In genomic region chr22:30192427-30192826, GRCh38 we compare ENCODE assay signal across 19 cellular contexts. TPM values are rescaled to one million over a fixed set of nuclear protein-coding genes. Genes with fewer than 3 reads are reported as not detected.
A peak's percentile ranks its signal among the peaks of the same experiment; 100 is the strongest.
DNase-seq lines count a peak whose midpoint lies in the region; ATAC-seq, FAIRE-seq and TF ChIP-seq lines count a peak whose summit lies in the region.
"Had no signal": no experiment of that assay in that cellular context is flagged by ENCODE, and none has a peak within 500 bp of the region (broad histone marks: within the 10 kb centered on the region; RNA-seq: fewer than 3 reads in every experiment).

No MANE protein-coding gene starts in this region.

- no peaks in the 10 kb centered on the region for H4K20me1 ChIP-seq in astrocyte (ENCODE audit: insufficient read depth, low read length)

- no peak overlapping the region for H2AFZ ChIP-seq in astrocyte (ENCODE audit: low read depth, low read length)

- H3K27ac ChIP-seq in astrocyte (ENCODE audit: low read depth, low read length) = no peak overlapping the region
- H3K27ac ChIP-seq: right lobe of liver had no signal

- no peak for DNase-seq in stimulated activated naive CD8-positive, alpha-beta T cell treated with anti-CD3 and anti-CD28 coated beads, Interleukin-15, Interleukin-2, amounts not matched to agents 100 U/mL and 50 U/mL, for 24 hours
- DNase-seq in NCI-H2029 (lab: John Stamatoyannopoulos, UW) (peak; percentile 65), astrocyte (ENCODE audit: low read depth) (no peak), COLO668 (lab: John Stamatoyannopoulos, UW; ENCODE audit: unreplicated experiment) (no peak), HK-2 (ENCODE audit: unreplicated experiment) (no peak)
- DNase-seq in stimulated activated naive B cell treated with anti-CD40 and anti-IgM and Interleukin-4, amounts not matched to agents 10 μg/mL and 1 μg/mL and 100 μg/mL, for 72 hours = no peak
- DNase-seq: activated CD4-positive, alpha-beta T cell treated with anti-CD3 and anti-CD28 coated beads, Interleukin-2, amount 50 U/mL, for 48 hours; BE2C; cerebellar nuclear complex; kidney glomerular epithelial cell; MG63; NCI-H345; right lobe of liver; RPMI8226; stomach had no signal

- FAIRE-seq in astrocyte (lab: Jason Lieb, UNC) = no peak

- no peaks in the 10 kb centered on the region for H3K27me3 Mint-ChIP-seq in stimulated activated naive CD8-positive, alpha-beta T cell treated with anti-CD3 and anti-CD28 coated beads, Interleukin-15, Interleukin-2, amounts not matched to agents 100 ng/mL and 50 ng/mL, for 24 hours
- H3K27me3 Mint-ChIP-seq in astrocyte (ENCODE audit: low read depth, unreplicated experiment) = no peaks in the 10 kb centered on the region
- peaks cover 0 to 5% of the 10 kb centered on the region in 2 donors for H3K27me3 Mint-ChIP-seq in stimulated activated naive B cell treated with anti-CD40 and anti-IgM and Interleukin-4, amounts not matched to agents 10 μg/mL and 1 μg/mL and 100 μg/mL, for 72 hours
- H3K27me3 Mint-ChIP-seq: activated naive CD8-positive, alpha-beta T cell had no signal

- H3K36me3 ChIP-seq in astrocyte (ENCODE audit: insufficient read depth, low read length) = no peaks in the 10 kb centered on the region
- H3K36me3 ChIP-seq: BE2C, MG63, right lobe of liver, stomach had no signal

- H3K4me1 ChIP-seq in astrocyte (ENCODE audit: insufficient read depth, low read length) = peaks cover 41% of the 10 kb centered on the region
- H3K4me1 ChIP-seq: BE2C, right lobe of liver had no signal

- H3K27me3 ChIP-seq in astrocyte (ENCODE audit: insufficient read depth, low read length) = no peaks in the 10 kb centered on the region
- H3K27me3 ChIP-seq: BE2C, MG63, right lobe of liver, stomach had no signal

- ATAC-seq in stimulated activated naive CD8-positive, alpha-beta T cell treated with anti-CD3 and anti-CD28 coated beads, Interleukin-15, Interleukin-2, amounts not matched to agents 100 U/mL and 50 U/mL, for 24 hours = no peak
- peak; percentile 68 to 75 for ATAC-seq in stimulated activated naive B cell treated with anti-CD40 and anti-IgM and Interleukin-4, amounts not matched to agents 10 μg/mL and 1 μg/mL and 100 μg/mL, for 72 hours (replicated peaks)
- ATAC-seq in GM18873 (IDR thresholded peaks at IDR 0.05; ENCODE audit: low FRiP score, unreplicated experiment) = no peak
- ATAC-seq: HCT116 had no signal

- no peaks in the 10 kb centered on the region for H3K9me3 ChIP-seq in astrocyte (ENCODE audit: insufficient read depth, low read depth, low read length)
- H3K9me3 ChIP-seq: BE2C, MG63, right lobe of liver, stomach had no signal

- no peak overlapping the region for H3K4me2 ChIP-seq in astrocyte (ENCODE audit: low read length)

- no peak for TF ChIP-seq CTCF in astrocyte (IDR thresholded peaks at IDR 0.05; ENCODE audit: insufficient read depth, low read depth, low read length)

- no peak overlapping the region for H3K4me3 Mint-ChIP-seq in stimulated activated naive CD8-positive, alpha-beta T cell treated with anti-CD3 and anti-CD28 coated beads, Interleukin-15, Interleukin-2, amounts not matched to agents 100 ng/mL and 50 ng/mL, for 24 hours
- no peak overlapping the region for H3K4me3 Mint-ChIP-seq in astrocyte (ENCODE audit: unreplicated experiment)
- no peak overlapping the region for H3K4me3 Mint-ChIP-seq in stimulated activated naive B cell treated with anti-CD40 and anti-IgM and Interleukin-4, amounts not matched to agents 10 μg/mL and 1 μg/mL and 100 μg/mL, for 72 hours
- H3K4me3 Mint-ChIP-seq: activated naive CD8-positive, alpha-beta T cell had no signal

- H3K4me3 ChIP-seq in astrocyte (ENCODE audit: insufficient read depth, low read depth, low read length) = no peak overlapping the region
- H3K4me3 ChIP-seq: MG63, right lobe of liver, stomach had no signal

- no peaks in the 10 kb centered on the region for H3K36me3 Mint-ChIP-seq in stimulated activated naive CD8-positive, alpha-beta T cell treated with anti-CD3 and anti-CD28 coated beads, Interleukin-15, Interleukin-2, amounts not matched to agents 100 ng/mL and 50 ng/mL, for 24 hours (ENCODE audit: low read depth)
- H3K36me3 Mint-ChIP-seq in astrocyte (ENCODE audit: low read depth, unreplicated experiment) = no peaks in the 10 kb centered on the region
- H3K36me3 Mint-ChIP-seq in stimulated activated naive B cell treated with anti-CD40 and anti-IgM and Interleukin-4, amounts not matched to agents 10 μg/mL and 1 μg/mL and 100 μg/mL, for 72 hours = no peaks in the 10 kb centered on the region
- H3K36me3 Mint-ChIP-seq: activated naive CD8-positive, alpha-beta T cell had no signal

- H3K4me1 Mint-ChIP-seq in stimulated activated naive CD8-positive, alpha-beta T cell treated with anti-CD3 and anti-CD28 coated beads, Interleukin-15, Interleukin-2, amounts not matched to agents 100 ng/mL and 50 ng/mL, for 24 hours (ENCODE audit: low read depth) = peaks cover 91% of the 10 kb centered on the region
- peaks cover 71% of the 10 kb centered on the region for H3K4me1 Mint-ChIP-seq in astrocyte (ENCODE audit: low read depth, unreplicated experiment)
- H3K4me1 Mint-ChIP-seq in stimulated activated naive B cell treated with anti-CD40 and anti-IgM and Interleukin-4, amounts not matched to agents 10 μg/mL and 1 μg/mL and 100 μg/mL, for 72 hours = peaks cover 28 to 34% of the 10 kb centered on the region in 2 donors

- H3K79me2 ChIP-seq in astrocyte (ENCODE audit: insufficient read depth, low read length) = no peaks in the 10 kb centered on the region

- H3K27ac Mint-ChIP-seq in stimulated activated naive CD8-positive, alpha-beta T cell treated with anti-CD3 and anti-CD28 coated beads, Interleukin-15, Interleukin-2, amounts not matched to agents 100 ng/mL and 50 ng/mL, for 24 hours = peak overlapping the region; percentile 23
- peak overlapping the region; percentile 1 for H3K27ac Mint-ChIP-seq in astrocyte (ENCODE audit: unreplicated experiment)
- peak overlapping the region; percentile 38 for H3K27ac Mint-ChIP-seq in stimulated activated naive B cell treated with anti-CD40 and anti-IgM and Interleukin-4, amounts not matched to agents 10 μg/mL and 1 μg/mL and 100 μg/mL, for 72 hours
- H3K27ac Mint-ChIP-seq: activated naive CD8-positive, alpha-beta T cell had no signal

- peaks cover 5% of the 10 kb centered on the region for H3K9me3 Mint-ChIP-seq in stimulated activated naive CD8-positive, alpha-beta T cell treated with anti-CD3 and anti-CD28 coated beads, Interleukin-15, Interleukin-2, amounts not matched to agents 100 ng/mL and 50 ng/mL, for 24 hours
- H3K9me3 Mint-ChIP-seq in astrocyte (ENCODE audit: unreplicated experiment) = no peaks in the 10 kb centered on the region
- peaks cover 0 to 5% of the 10 kb centered on the region in 2 donors for H3K9me3 Mint-ChIP-seq in stimulated activated naive B cell treated with anti-CD40 and anti-IgM and Interleukin-4, amounts not matched to agents 10 μg/mL and 1 μg/mL and 100 μg/mL, for 72 hours

- H3K9ac ChIP-seq in astrocyte (ENCODE audit: low read length) = no peak overlapping the region

RNA-seq across cellular contexts. Expression of gene LIF, which starts 54.1 kb away (rescaled TPM):
- total RNA-seq in astrocyte = 63.3 and 100 TPM in 2 replicates

Comparison
In these comparisons a context has a peak if more than half of its experiments do, and no peak if none do; other contexts are left out.
1. ATAC-seq: peak in stimulated activated naive B cell treated with anti-CD40 and anti-IgM and Interleukin-4, amounts not matched to agents 10 μg/mL and 1 μg/mL and 100 μg/mL, for 72 hours (2 of 2); none in stimulated activated naive CD8-positive, alpha-beta T cell treated with anti-CD3 and anti-CD28 coated beads, Interleukin-15, Interleukin-2, amounts not matched to agents 100 U/mL and 50 U/mL, for 24 hours (single experiment) and GM18873 (single experiment).
2. Peak in every context shown above with its lines, with median percentiles within 50 percentile points of each other: H3K27ac Mint-ChIP-seq.